In genomic region chr22:38984782-38985757, GRCh38 we compare ENCODE assay signal across 10 cellular contexts. TPM values are rescaled to one million over a fixed set of nuclear protein-coding genes. Genes with fewer than 3 reads are reported as not detected.
DNase-seq lines count a peak whose midpoint lies in the region; ATAC-seq and TF ChIP-seq lines count a peak whose summit lies in the region.
"Not testable (repeated sequence)": the region's sequence is repeated elsewhere in the genome, so short reads cannot be mapped to it uniquely, and the experiment has no call there.
"Had no signal": no experiment of that assay in that cellular context is flagged by ENCODE, and none has a peak within 500 bp of the region (broad histone marks: within the 10 kb centered on the region; RNA-seq: fewer than 3 reads in every experiment).

No MANE protein-coding gene starts in this region.

- H3F3A ChIP-seq in MM.1S (ENCODE audit: insufficient read depth, low read length), result peaks cover 25% of the 10 kb centered on the region

- H3K4me2 ChIP-seq in MM.1S (ENCODE audit: low read depth, low read length), result peak overlapping the region; percentile 99; the same call in 1 of the 2 replicates
- not testable (repeated sequence) for H3K4me2 ChIP-seq in hepatocyte

- WGBS in hepatocyte (ENCODE audit: low lambda C conversion rate, missing lambda C conversion rate), result 68% methylated on average over 8 of the region's 9 CpGs

- H3K27me3 ChIP-seq in MM.1S (replicated peaks; ENCODE audit: insufficient read depth, low read length); hepatocyte: not testable (repeated sequence)

- peaks cover 35% of the 10 kb centered on the region for H3K79me2 ChIP-seq in MM.1S (ENCODE audit: low read length)
- not testable (repeated sequence) for H3K79me2 ChIP-seq in hepatocyte

- H3K4me1 ChIP-seq in MM.1S (ENCODE audit: low read length) (peaks cover 54% of the 10 kb centered on the region), hepatocyte (ENCODE audit: insufficient read depth) (peaks cover 12% of the 10 kb centered on the region)

- not testable (repeated sequence) for H3K36me3 ChIP-seq in MM.1S (replicated peaks; ENCODE audit: insufficient read depth, low read length); hepatocyte (replicated peaks; ENCODE audit: insufficient read depth, low read depth)

- not testable (repeated sequence) for H3K4me3 ChIP-seq in MM.1S (ENCODE audit: low read length); hepatocyte

- H3K36me3 Mint-ChIP-seq in T-helper 17 cell (ENCODE audit: low read depth), result not testable (repeated sequence)

- peak overlapping the region; percentile 82 for H3K4me3 Mint-ChIP-seq in T-helper 17 cell

- not testable (repeated sequence) for H3K9me3 ChIP-seq in MM.1S (replicated peaks; ENCODE audit: insufficient read depth, low read length); T-helper 17 cell (ENCODE audit: control insufficient read depth, low read length, poor library complexity, severe bottlenecking); hepatocyte (ENCODE audit: low read depth)

- H3K27ac ChIP-seq in MM.1S (ENCODE audit: low read length) (peak overlapping the region; percentile 93), hepatocyte (peak overlapping the region; percentile 88)

- H4K20me1 ChIP-seq in MM.1S (ENCODE audit: insufficient read depth, low read length); hepatocyte (ENCODE audit: insufficient read depth, poor library complexity, severe bottlenecking): not testable (repeated sequence)

- TF ChIP-seq CTCF in MM.1S (IDR thresholded peaks at IDR 0.05; ENCODE audit: low read length); hepatocyte (IDR thresholded peaks at IDR 0.05; ENCODE audit: poor library complexity): not testable (repeated sequence)

- DNase-seq in CD1c-positive myeloid dendritic cell (ENCODE audit: extremely low spot score), result peak; percentile 57
- DNase-seq in MM.1S, result peak; percentile 98
- peak; percentile 36 to 79 (median 63) for DNase-seq in T-helper 17 cell
- DNase-seq in activated T-helper 9 cell treated with anti-CD3 and anti-CD28 coated beads, Interleukin-2, amount 50 U/mL, for 16 hours (ENCODE audit: low read depth), result peak; percentile 80
- peak; percentile 83 for DNase-seq in hepatocyte (ENCODE audit: low spot score)
- peak; percentile 35 to 66 for DNase-seq in stimulated activated CD4-positive, alpha-beta T cell treated with anti-CD3 and anti-CD28 coated beads, Interleukin-2, amount 100 ng/mL, for 48 hours

- H2AFZ ChIP-seq in MM.1S (ENCODE audit: low read length); hepatocyte: not testable (repeated sequence)

- H3K27me3 Mint-ChIP-seq in T-helper 17 cell, result not testable (repeated sequence)

- H3K9ac ChIP-seq in MM.1S (ENCODE audit: low read length), result peak overlapping the region; percentile 61; the same call in 1 of the 2 replicates

- peak overlapping the region; percentile 97 for H3K27ac Mint-ChIP-seq in T-helper 17 cell

- H3K9me2 ChIP-seq in MM.1S (replicated peaks; ENCODE audit: insufficient read depth, low read length); hepatocyte (replicated peaks; ENCODE audit: insufficient read depth): not testable (repeated sequence)

- ATAC-seq in HG02943 (IDR thresholded peaks at IDR 0.05; ENCODE audit: low read depth, unreplicated experiment), result peak; percentile 53
- peak; percentile 86 for ATAC-seq in T-helper 17 cell

- H3K4me1 Mint-ChIP-seq in T-helper 17 cell, result peaks cover 42% of the 10 kb centered on the region

- peak; percentile 48 for TF ChIP-seq POLR2A in GM19099 (IDR thresholded peaks at IDR 0.05; ENCODE audit: extremely low read depth, insufficient read length, low read depth)

RNA-seq across cellular contexts. Expression of gene APOBEC3B, which starts 2.9 kb away (rescaled TPM):
- 1 to 10 TPM; 1.2 to 1.5 TPM for total RNA-seq in T-helper 17 cell
- 2.2 TPM in 2 replicates for total RNA-seq in hepatocyte
- polyA plus RNA-seq in hepatocyte, result 10.5 and 11.0 TPM in 2 replicates
- total RNA-seq: occipital lobe had no signal

RNA-seq across cellular contexts. Expression of gene APOBEC3A, which starts 27.7 kb away (rescaled TPM):
- total RNA-seq in T-helper 17 cell (1 to 10 TPM in 1 of 2 donors, under 1 TPM in 1; 0.70 to 4.1 TPM), hepatocyte (not detected in 2 replicates)
- not detected in 2 replicates for polyA plus RNA-seq in hepatocyte
- total RNA-seq: occipital lobe had no signal
- polyA plus RNA-seq: AG04450 had no signal

RNA-seq across cellular contexts. Expression of gene APOBEC3C, which starts 29.0 kb away (rescaled TPM):
- 10 to 100 TPM; 35.9 to 39.8 TPM for total RNA-seq in T-helper 17 cell
- total RNA-seq in hepatocyte, result 7.4 and 8.0 TPM in 2 replicates
- 36.8 and 56.7 TPM in 2 replicates for polyA plus RNA-seq in hepatocyte

RNA-seq across cellular contexts. Expression of gene APOBEC3D, which starts 35.9 kb away (rescaled TPM):
- total RNA-seq in T-helper 17 cell (10 to 100 TPM; 12.2 to 17.6 TPM), hepatocyte (1.4 and 1.5 TPM in 2 replicates)
- polyA plus RNA-seq in hepatocyte, result 1.4 and 1.5 TPM in 2 replicates

RNA-seq across cellular contexts. Expression of gene APOBEC3F, which starts 55.6 kb away (rescaled TPM):
- total RNA-seq in T-helper 17 cell (10 to 100 TPM; 11.7 to 13.5 TPM), hepatocyte (1.2 and 4.7 TPM in 2 replicates)
- polyA plus RNA-seq in hepatocyte, result 8.8 and 10.0 TPM in 2 replicates
